Comparison of ENCODE assay signal across 29 cellular contexts in the genomic region with DNA sequence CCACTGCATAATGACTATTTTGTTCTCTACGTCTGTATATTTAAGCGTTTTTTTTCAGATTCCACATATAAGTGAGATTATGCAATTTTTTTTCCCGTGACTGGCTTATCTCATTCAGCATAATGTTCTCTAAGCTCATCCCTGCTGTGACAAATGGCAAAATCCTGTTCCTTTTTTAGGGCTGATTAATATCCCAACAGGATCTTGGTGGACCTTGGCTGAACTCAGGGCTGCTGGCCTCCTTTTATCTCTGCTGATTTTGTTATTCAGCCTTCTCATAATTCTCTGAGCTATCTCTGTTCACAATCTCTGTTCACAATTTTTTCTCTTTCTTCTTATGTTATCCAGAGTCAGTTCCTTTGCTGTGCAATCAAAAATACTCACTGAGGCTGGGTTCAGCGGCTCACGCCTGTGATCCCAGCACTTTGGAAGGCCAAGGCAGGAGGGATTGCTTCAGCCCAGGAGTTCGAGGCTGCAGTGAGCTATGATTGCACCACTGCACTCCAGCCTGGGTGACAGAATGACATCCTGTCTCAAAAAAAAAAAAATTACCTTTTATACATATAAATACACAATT.
"Had no signal": no experiment of that assay in that cellular context is flagged by ENCODE, and none has a peak within 500 bp of the region (broad histone marks: within the 10 kb centered on the region; RNA-seq: fewer than 3 reads in every experiment).

No MANE protein-coding gene starts in this region.

- H3K4me1 Mint-ChIP-seq: WTC11 had no signal

- H3K27me3 ChIP-seq: adrenal gland, brain microvascular endothelial cell had no signal

- H3K9me3 ChIP-seq: adrenal gland had no signal

- H3K4me3 ChIP-seq: adrenal gland had no signal

- H3K4me3 Mint-ChIP-seq: activated CD4-positive, alpha-beta memory T cell treated with anti-CD3 and anti-CD28 coated beads for 36 hours; activated naive CD4-positive, alpha-beta T cell treated with anti-CD3 and anti-CD28 coated beads for 36 hours; activated T-cell treated with anti-CD3 and anti-CD28 coated beads, Interleukin-2, amount 50 U/mL, for 4 hours; activated T-helper 1 cell treated with anti-CD3 and anti-CD28 coated beads, Interleukin-12 subunit alpha, Interleukin-12 subunit beta, Interleukin-2, Interleukin-4 antibody, amounts not matched to agents 30 ng/mL and 10 ng/mL and 1 ng/mL, durations not matched to agents 14 hours and 24 hours and 36 hours; T-helper 1 cell treated with Interleukin-12 subunit alpha and Interleukin-12 subunit beta and Interleukin-4 antibody, amounts not matched to agents 30 μg/mL and 1 μg/mL, for 36 hours; T-helper 2 cell treated with Interferon-gamma antibody and Interleukin-4, amounts not matched to agents 5 μg/mL and 100 μg/mL, for 36 hours; WTC11 had no signal

- H3K27ac ChIP-seq: adrenal gland, brain microvascular endothelial cell, RWPE1 had no signal

- H3K4me1 ChIP-seq: adrenal gland had no signal

- H3K36me3 Mint-ChIP-seq: activated CD4-positive, alpha-beta memory T cell treated with anti-CD3 and anti-CD28 coated beads for 36 hours; WTC11 had no signal

- DNase-seq: activated CD4-positive, alpha-beta memory T cell treated with anti-CD3 and anti-CD28 coated beads for 36 hours; activated CD4-positive, alpha-beta T cell treated with anti-CD3 and anti-CD28 coated beads for 4 hours; activated CD4-positive, alpha-beta T cell treated with anti-CD3 and anti-CD28 coated beads, Interleukin-2, amount 50 U/mL, for 1 hour; activated CD4-positive, CD25-positive, alpha-beta regulatory T cell treated with anti-CD3 and anti-CD28 coated beads, Interleukin-2, amount 50 U/mL, for 72 hours; activated CD8-positive, alpha-beta memory T cell treated with anti-CD3 and anti-CD28 coated beads, Interleukin-2, amount 50 U/mL, for 4 hours; activated gamma-delta T cell treated with Interleukin-2 at 50 U/mL for 16 hours; activated naive CD4-positive, alpha-beta T cell treated with anti-CD3 and anti-CD28 coated beads for 36 hours; activated T-cell treated with anti-CD3 and anti-CD28 coated beads for 4 hours; activated T-cell treated with anti-CD3 and anti-CD28 coated beads, Interleukin-2, amount 50 U/mL, for 4 hours; brain microvascular endothelial cell; central memory CD4-positive, alpha-beta T cell; Karpas-422; KBM-7; NCI-H1105; NCI-H1417 treated with DMSO at 0.1 percent for 48 hours; NCI-H187 treated with DMSO at 0.1 percent for 48 hours; NCI-H2081 treated with DMSO at 0.1 percent for 48 hours; NCI-H226; NCI-H446 treated with DMSO at 0.1 percent for 48 hours; NCI-H524 treated with DMSO at 0.1 percent for 48 hours; PC-3; SIG-M5 had no signal

- H3K36me3 ChIP-seq: adrenal gland, brain microvascular endothelial cell had no signal

- H3K27me3 Mint-ChIP-seq: activated CD4-positive, alpha-beta memory T cell treated with anti-CD3 and anti-CD28 coated beads for 36 hours had no signal

- H3K27ac Mint-ChIP-seq: activated CD4-positive, alpha-beta memory T cell treated with anti-CD3 and anti-CD28 coated beads for 36 hours; activated naive CD4-positive, alpha-beta T cell treated with anti-CD3 and anti-CD28 coated beads for 36 hours; activated naive CD4-positive, alpha-beta T cell treated with anti-CD3 and anti-CD28 coated beads, Interleukin-2, amount 50 U/mL, for 72 hours; activated T-helper 1 cell treated with anti-CD3 and anti-CD28 coated beads, Interleukin-12 subunit alpha, Interleukin-12 subunit beta, Interleukin-2, Interleukin-4 antibody, amounts not matched to agents 30 ng/mL and 10 ng/mL and 1 ng/mL, durations not matched to agents 14 hours and 24 hours and 36 hours; T-helper 1 cell treated with Interleukin-12 subunit alpha and Interleukin-12 subunit beta and Interleukin-4 antibody, amounts not matched to agents 30 μg/mL and 1 μg/mL, for 36 hours; T-helper 2 cell treated with Interferon-gamma antibody and Interleukin-4, amounts not matched to agents 5 μg/mL and 100 μg/mL, for 36 hours; WTC11 had no signal
